In the genomic region with DNA sequence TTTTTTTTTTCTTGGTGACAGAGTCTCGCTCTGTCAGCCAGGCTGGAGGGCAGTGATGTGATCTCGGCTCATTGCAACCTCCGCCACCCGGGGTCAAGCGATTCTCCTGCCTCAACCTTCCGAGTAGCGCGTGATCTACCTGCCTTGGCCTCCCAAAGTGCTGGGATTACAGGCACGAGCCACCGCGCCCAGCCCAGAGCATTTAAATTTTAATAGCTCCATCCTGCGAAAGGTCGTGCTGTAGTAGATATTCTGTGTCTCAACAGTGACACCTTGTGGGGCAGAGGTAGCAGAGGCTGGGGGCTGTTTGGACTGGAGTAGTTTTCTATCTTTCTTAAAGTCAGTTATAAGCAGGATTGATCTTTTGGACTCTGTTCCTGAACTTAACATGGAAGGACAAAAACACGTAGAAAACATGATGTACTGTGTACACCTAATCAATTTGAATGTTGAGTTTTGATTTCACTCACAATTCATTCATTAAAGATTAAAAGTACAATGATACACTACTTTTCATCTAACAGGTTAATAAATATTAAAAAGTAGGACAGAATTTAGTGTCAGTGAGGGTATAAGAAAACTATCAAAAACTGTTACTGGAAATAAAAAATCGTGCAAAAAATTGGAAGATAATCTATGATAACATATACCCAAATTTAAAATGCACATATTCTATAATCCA, we compare ENCODE assay signal across 8 cellular contexts. TPM values are rescaled to one million over a fixed set of nuclear protein-coding genes. Genes with fewer than 3 reads are reported as not detected.
A peak's percentile ranks its signal among the peaks of the same experiment; 100 is the strongest.
DNase-seq lines count a peak whose midpoint lies in the region; ATAC-seq lines count a peak whose summit lies in the region.

No MANE protein-coding gene starts in this region.

- 6 to 16% methylated on average over 8 to 12 of the region's 15 CpGs for WGBS in mesodermal cell (ENCODE audit: insufficient coverage in 2 of 2), 2 experiments

- H3K9me3 ChIP-seq in endocrine pancreas (ENCODE audit: control insufficient read depth, low read length) (no peaks in the 10 kb centered on the region), mesodermal cell (ENCODE audit: control insufficient read depth, low read length) (no peaks in the 10 kb centered on the region)

- H3K27me3 ChIP-seq in endocrine pancreas (ENCODE audit: control insufficient read depth, insufficient read depth, low read length): no peaks in the 10 kb centered on the region

- no peak overlapping the region for H3K27ac ChIP-seq in mesodermal cell (ENCODE audit: low read depth, low read length, severe bottlenecking)

- H3K9ac ChIP-seq in endocrine pancreas (ENCODE audit: control insufficient read depth, insufficient read depth, low read length): peak overlapping the region; percentile 20

- H3K4me1 ChIP-seq in endocrine pancreas (ENCODE audit: control insufficient read depth, insufficient read depth, low read length) (no peaks in the 10 kb centered on the region), mesodermal cell (ENCODE audit: control insufficient read depth, insufficient read depth, low read length, poor library complexity, severe bottlenecking) (peaks cover 5% of the 10 kb centered on the region)

- H3K4me3 ChIP-seq in endocrine pancreas (ENCODE audit: control insufficient read depth, insufficient read depth, low read length) (peak overlapping the region; percentile 27), mesodermal cell (ENCODE audit: extremely low read depth, insufficient read depth, low read length, poor library complexity, severe bottlenecking) (peak overlapping the region; percentile 27)

- no peaks in the 10 kb centered on the region for H3K36me3 ChIP-seq in endocrine pancreas (ENCODE audit: control insufficient read depth, insufficient read depth, low read length)
- no peaks in the 10 kb centered on the region for H3K36me3 ChIP-seq in mesodermal cell (ENCODE audit: control insufficient read depth, insufficient read depth, low read length)

- peak; percentile 89 for ATAC-seq in HG03439 (IDR thresholded peaks at IDR 0.05; ENCODE audit: unreplicated experiment)

- DNase-seq in C1 segment of cervical spinal cord (lab: John Stamatoyannopoulos, UW): peak in 8 of 14 donors; percentile 3 to 53 (median 10)
- DNase-seq in GM19238 (ENCODE audit: insufficient read length, low spot score): peak; percentile 27
- DNase-seq in NCI-H82 treated with DMSO at 0.1 percent for 48 hours (lab: John Stamatoyannopoulos, UW; ENCODE audit: unreplicated experiment): peak; percentile 40
- DNase-seq in activated CD8-positive, alpha-beta memory T cell treated with anti-CD3 and anti-CD28 coated beads for 24 hours: peak; percentile 75
- DNase-seq in stimulated activated CD8-positive, alpha-beta memory T cell treated with anti-CD3 and anti-CD28 coated beads, Interleukin-4, amount 100 ng/mL, for 48 hours: peak; percentile 67

RNA-seq across cellular contexts. Expression of a gene that starts 11.0 kb away (rescaled TPM):
- polyA plus RNA-seq in mesodermal cell (2013, experiment 1 of 2): 112 TPM
- polyA plus RNA-seq in mesodermal cell (2013, experiment 2 of 2): 97.1 TPM

Comparison
In these comparisons a context has a peak if more than half of its experiments do, and no peak if none do; other contexts are left out.
1. DNase-seq: peak in every context shown above with its lines; median percentile 75 in activated CD8-positive, alpha-beta memory T cell treated with anti-CD3 and anti-CD28 coated beads for 24 hours; 67 in stimulated activated CD8-positive, alpha-beta memory T cell treated with anti-CD3 and anti-CD28 coated beads, Interleukin-4, amount 100 ng/mL, for 48 hours; 40 in NCI-H82 treated with DMSO at 0.1 percent for 48 hours; 27 in GM19238; 10 in C1 segment of cervical spinal cord.